ENCODE assay signal across 20 cellular contexts in genomic region chr7:66198956-66199355, GRCh38.
"Had no signal": no experiment of that assay in that cellular context is flagged by ENCODE, and none has a peak within 500 bp of the region (broad histone marks: within the 10 kb centered on the region; RNA-seq: fewer than 3 reads in every experiment).

No MANE protein-coding gene starts in this region.

- H3K27ac ChIP-seq: colonic mucosa, esophagus squamous epithelium, thoracic aorta, upper lobe of right lung had no signal

- ATAC-seq: activated CD8-positive, alpha-beta memory T cell treated with anti-CD3 and anti-CD28 coated beads, Interleukin-2, amount 10 ng/mL, durations not matched to agents 7 days and 5 days; stimulated activated naive B cell treated with anti-CD40 and anti-IgM and Interleukin-4, amounts not matched to agents 10 μg/mL and 1 μg/mL and 100 μg/mL, for 72 hours; upper lobe of right lung had no signal

- H3K4me1 ChIP-seq: colonic mucosa, esophagus squamous epithelium, upper lobe of right lung had no signal

- H3K4me1 Mint-ChIP-seq: brain, nephron had no signal

- H3K4me3 Mint-ChIP-seq: activated B cell treated with CpG ODN at 0.5 μM for 24 hours; activated CD4-positive, alpha-beta memory T cell treated with anti-CD3 and anti-CD28 coated beads, Interleukin-2, amount 10 ng/mL, durations not matched to agents 7 days and 5 days; activated CD8-positive, alpha-beta memory T cell treated with anti-CD3 and anti-CD28 coated beads, Interleukin-2, amount 10 ng/mL, durations not matched to agents 7 days and 5 days; activated naive CD8-positive, alpha-beta T cell treated with anti-CD3 and anti-CD28 coated beads, Interleukin-2, amount 10 ng/mL, durations not matched to agents 7 days and 5 days; brain; nephron; stimulated activated naive B cell treated with anti-CD40 and anti-IgM and Interleukin-4, amounts not matched to agents 10 μg/mL and 1 μg/mL and 100 μg/mL, for 72 hours had no signal

- DNase-seq: activated B cell treated with CpG ODN at 0.5 μM for 24 hours; activated CD4-positive, alpha-beta memory T cell treated with anti-CD3 and anti-CD28 coated beads, Interleukin-2, amount 10 ng/mL, durations not matched to agents 7 days and 5 days; activated CD4-positive, alpha-beta T cell treated with anti-CD3 and anti-CD28 coated beads for 4 hours; activated CD8-positive, alpha-beta memory T cell treated with anti-CD3 and anti-CD28 coated beads, Interleukin-2, amount 10 ng/mL, durations not matched to agents 7 days and 5 days; activated naive CD4-positive, alpha-beta T cell treated with Interleukin-2 at 50 U/mL for 16 hours; activated naive CD8-positive, alpha-beta T cell treated with anti-CD3 and anti-CD28 coated beads, Interleukin-2, amount 10 ng/mL, durations not matched to agents 7 days and 5 days; central memory CD4-positive, alpha-beta T cell; colonic mucosa; esophagus squamous epithelium; hippocampal formation; islet precursor cell; midbrain; nucleus accumbens; stimulated activated naive B cell treated with anti-CD40 and anti-IgM and Interleukin-4, amounts not matched to agents 10 μg/mL and 1 μg/mL and 100 μg/mL, for 72 hours; upper lobe of right lung had no signal

- H3K36me3 Mint-ChIP-seq: activated CD8-positive, alpha-beta memory T cell treated with anti-CD3 and anti-CD28 coated beads, Interleukin-2, amount 10 ng/mL, durations not matched to agents 7 days and 5 days; activated naive CD8-positive, alpha-beta T cell treated with anti-CD3 and anti-CD28 coated beads, Interleukin-2, amount 10 ng/mL, durations not matched to agents 7 days and 5 days; brain; stimulated activated naive B cell treated with anti-CD40 and anti-IgM and Interleukin-4, amounts not matched to agents 10 μg/mL and 1 μg/mL and 100 μg/mL, for 72 hours had no signal

- H3K4me3 ChIP-seq: colonic mucosa, esophagus squamous epithelium, lung, thoracic aorta, upper lobe of right lung had no signal

- H3K36me3 ChIP-seq: colonic mucosa, esophagus squamous epithelium, thoracic aorta, upper lobe of right lung had no signal

- H3K27ac Mint-ChIP-seq: activated B cell treated with CpG ODN at 0.5 μM for 24 hours; activated CD4-positive, alpha-beta memory T cell treated with anti-CD3 and anti-CD28 coated beads, Interleukin-2, amount 10 ng/mL, durations not matched to agents 7 days and 5 days; activated CD8-positive, alpha-beta memory T cell treated with anti-CD3 and anti-CD28 coated beads, Interleukin-2, amount 10 ng/mL, durations not matched to agents 7 days and 5 days; activated naive CD8-positive, alpha-beta T cell treated with anti-CD3 and anti-CD28 coated beads, Interleukin-2, amount 10 ng/mL, durations not matched to agents 7 days and 5 days; brain; nephron; stimulated activated naive B cell treated with anti-CD40 and anti-IgM and Interleukin-4, amounts not matched to agents 10 μg/mL and 1 μg/mL and 100 μg/mL, for 72 hours had no signal

- H3K9me3 ChIP-seq: colonic mucosa, esophagus squamous epithelium, thoracic aorta, upper lobe of right lung had no signal

- FAIRE-seq: endothelial cell of umbilical vein had no signal

- H3K27me3 ChIP-seq: colonic mucosa, esophagus squamous epithelium, upper lobe of right lung had no signal
